Comparison of ENCODE assay signal across 25 cellular contexts in the genomic region with DNA sequence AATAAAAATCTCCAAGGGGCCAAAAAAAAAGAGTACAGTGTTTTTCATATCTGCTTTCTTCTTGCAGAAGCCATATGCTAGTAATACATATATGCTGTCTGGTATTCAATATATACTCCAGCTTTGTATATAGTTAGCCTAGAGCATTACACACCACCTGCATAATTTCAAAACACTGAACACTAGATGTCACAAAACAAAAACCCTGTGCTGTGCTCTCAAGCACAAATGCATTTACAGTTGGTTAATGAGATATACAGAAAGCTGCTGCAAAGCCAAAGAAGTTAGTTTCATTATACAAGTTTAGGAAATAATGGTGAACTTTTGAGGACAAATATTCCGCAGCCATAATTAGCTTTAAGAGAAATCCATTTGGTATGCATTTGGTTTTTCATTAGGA.
"Had no signal": no experiment of that assay in that cellular context is flagged by ENCODE, and none has a peak within 500 bp of the region (broad histone marks: within the 10 kb centered on the region; RNA-seq: fewer than 3 reads in every experiment).

No MANE protein-coding gene starts in this region.

- H3K79me2 ChIP-seq: hepatocyte had no signal

- H3K4me3 ChIP-seq: hepatocyte, left lung, lung, ovary, right atrium auricular region, skin epidermis, stomach, testis, thyroid gland, transverse colon, upper lobe of left lung, vagina had no signal

- H3K4me3 Mint-ChIP-seq: mesothelial cell of epicardium; naive B cell; natural killer cell; stimulated activated naive B cell treated with anti-CD40 and anti-IgM and Interleukin-4, amounts not matched to agents 10 μg/mL and 1 μg/mL and 100 μg/mL, for 72 hours had no signal

- H3K9me3 ChIP-seq: left lung, ovary, right atrium auricular region, stomach, testis, thyroid gland, transverse colon, upper lobe of left lung, vagina had no signal

- DNase-seq: islet precursor cell; mesendoderm; naive B cell; natural killer cell; ovary; stimulated activated CD4-positive, alpha-beta T cell treated with anti-CD3 and anti-CD28 coated beads, Interleukin-12 subunit alpha, Interleukin-12 subunit beta, amount 100 ng/mL, for 4 hours; stimulated activated CD4-positive, alpha-beta T cell treated with anti-CD3 and anti-CD28 coated beads, Interleukin-15, amount 100 ng/mL, for 24 hours; stimulated activated CD4-positive, alpha-beta T cell treated with anti-CD3 and anti-CD28 coated beads, Interleukin-2, amount 100 ng/mL, for 24 hours; stimulated activated CD4-positive, alpha-beta T cell treated with anti-CD3 and anti-CD28 coated beads, Interleukin-4, amount 100 ng/mL, for 1 hour; stimulated activated naive B cell treated with anti-CD40 and anti-IgM and Interleukin-4, amounts not matched to agents 10 μg/mL and 1 μg/mL and 100 μg/mL, for 72 hours; stimulated activated naive CD8-positive, alpha-beta T cell treated with anti-CD3 and anti-CD28 coated beads, Interleukin-15, Interleukin-2, amounts not matched to agents 100 U/mL and 50 U/mL, for 24 hours; stomach; testis; thyroid gland; transverse colon had no signal

- H3K27me3 Mint-ChIP-seq: naive B cell; stimulated activated naive B cell treated with anti-CD40 and anti-IgM and Interleukin-4, amounts not matched to agents 10 μg/mL and 1 μg/mL and 100 μg/mL, for 72 hours had no signal

- ATAC-seq: left lung; natural killer cell; sciatic nerve; stimulated activated naive B cell treated with anti-CD40 and anti-IgM and Interleukin-4, amounts not matched to agents 10 μg/mL and 1 μg/mL and 100 μg/mL, for 72 hours; stimulated activated naive CD8-positive, alpha-beta T cell treated with anti-CD3 and anti-CD28 coated beads, Interleukin-15, Interleukin-2, amounts not matched to agents 100 U/mL and 50 U/mL, for 24 hours had no signal

- H3K36me3 Mint-ChIP-seq: mesothelial cell of epicardium; naive B cell; natural killer cell; stimulated activated naive B cell treated with anti-CD40 and anti-IgM and Interleukin-4, amounts not matched to agents 10 μg/mL and 1 μg/mL and 100 μg/mL, for 72 hours had no signal

- H3K27ac Mint-ChIP-seq: mesothelial cell of epicardium; naive B cell; natural killer cell; progenitor cell of endocrine pancreas; stimulated activated naive B cell treated with anti-CD40 and anti-IgM and Interleukin-4, amounts not matched to agents 10 μg/mL and 1 μg/mL and 100 μg/mL, for 72 hours had no signal

- H3K27me3 ChIP-seq: hepatocyte, left lung, ovary, right atrium auricular region, stomach, testis, thyroid gland, transverse colon, upper lobe of left lung, vagina had no signal

- H3K9me3 Mint-ChIP-seq: mesothelial cell of epicardium; natural killer cell; stimulated activated naive B cell treated with anti-CD40 and anti-IgM and Interleukin-4, amounts not matched to agents 10 μg/mL and 1 μg/mL and 100 μg/mL, for 72 hours had no signal

- H3K4me1 Mint-ChIP-seq: naive B cell; natural killer cell; stimulated activated naive B cell treated with anti-CD40 and anti-IgM and Interleukin-4, amounts not matched to agents 10 μg/mL and 1 μg/mL and 100 μg/mL, for 72 hours had no signal

- H3K36me3 ChIP-seq: left lung, ovary, right atrium auricular region, stomach, thyroid gland, transverse colon, upper lobe of left lung, vagina had no signal

- H2AFZ ChIP-seq: hepatocyte had no signal

- H3K4me1 ChIP-seq: left lung, right atrium auricular region, testis, thyroid gland, transverse colon, upper lobe of left lung, vagina had no signal

- H3K27ac ChIP-seq: hepatocyte, left lung, ovary, right atrium auricular region, skin epidermis, stomach, testis, thyroid gland, transverse colon, upper lobe of left lung, vagina had no signal
